In the genomic region with DNA sequence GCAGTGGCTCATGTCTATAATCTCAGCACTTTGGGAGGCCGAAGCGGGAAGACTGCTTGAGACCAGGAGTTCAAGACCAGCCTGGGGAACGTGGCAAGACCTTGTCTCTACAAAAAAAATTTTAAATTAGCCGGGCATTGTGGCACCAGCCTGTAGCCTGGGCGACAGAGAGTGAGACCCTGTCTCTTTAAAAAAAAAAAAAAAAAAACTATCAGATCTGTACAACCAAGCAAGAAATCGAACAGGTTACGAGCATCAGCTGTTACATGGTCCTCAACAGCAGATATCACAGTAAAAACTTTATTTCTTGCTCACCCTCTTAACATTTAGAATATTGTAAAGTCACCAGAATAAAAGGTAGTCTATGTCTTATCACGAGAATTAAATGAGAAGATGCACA, we compare ENCODE assay signal across 10 cellular contexts. TPM values are rescaled to one million over a fixed set of nuclear protein-coding genes. Genes with fewer than 3 reads are reported as not detected.
A peak's percentile ranks its signal among the peaks of the same experiment; 100 is the strongest.
DNase-seq lines count a peak whose midpoint lies in the region; ATAC-seq and TF ChIP-seq lines count a peak whose summit lies in the region.
"Had no signal": no experiment of that assay in that cellular context is flagged by ENCODE, and none has a peak within 500 bp of the region (broad histone marks: within the 10 kb centered on the region; RNA-seq: fewer than 3 reads in every experiment).

No MANE protein-coding gene starts in this region.

- no peak overlapping the region for H3K27ac ChIP-seq in iPS-20b (ENCODE audit: low read length)

- peaks cover 6% of the 10 kb centered on the region; the same call in 1 of the 2 replicates for H3K4me1 ChIP-seq in iPS-20b (ENCODE audit: insufficient read depth, low read length)

- TF ChIP-seq CTCF in activated B cell treated with CpG ODN at 0.5 μM for 24 hours (IDR thresholded peaks at IDR 0.05): no peak

- peak overlapping the region; percentile 16 for H3K27ac Mint-ChIP-seq in stimulated activated naive CD8-positive, alpha-beta T cell treated with anti-CD3 and anti-CD28 coated beads, Interleukin-15, Interleukin-2, amounts not matched to agents 100 ng/mL and 50 ng/mL, for 24 hours
- H3K27ac Mint-ChIP-seq in activated B cell treated with CpG ODN at 0.5 μM for 24 hours: no peak overlapping the region

- intact Hi-C loops in activated B cell treated with CpG ODN at 0.5 μM for 24 hours (cut with micrococcal nuclease): loop anchor here (10.0 kb wide), 1 partner anchor 1422 kb away; a partner anchor contains a TSS

- H3K4me1 Mint-ChIP-seq in stimulated activated naive CD8-positive, alpha-beta T cell treated with anti-CD3 and anti-CD28 coated beads, Interleukin-15, Interleukin-2, amounts not matched to agents 100 ng/mL and 50 ng/mL, for 24 hours (ENCODE audit: low read depth): peaks cover 39% of the 10 kb centered on the region
- peaks cover 26% of the 10 kb centered on the region for H3K4me1 Mint-ChIP-seq in activated B cell treated with CpG ODN at 0.5 μM for 24 hours

- peaks cover 14% of the 10 kb centered on the region for H3K36me3 Mint-ChIP-seq in stimulated activated naive CD8-positive, alpha-beta T cell treated with anti-CD3 and anti-CD28 coated beads, Interleukin-15, Interleukin-2, amounts not matched to agents 100 ng/mL and 50 ng/mL, for 24 hours (ENCODE audit: low read depth)
- peaks cover 33% of the 10 kb centered on the region for H3K36me3 Mint-ChIP-seq in activated B cell treated with CpG ODN at 0.5 μM for 24 hours (ENCODE audit: low read depth)

- POLR2A ChIA-PET in activated B cell treated with CpG ODN at 0.5 μM for 24 hours (lab: Charles Lee): interaction anchor here (0.6 kb wide), 2 partner anchors 23 to 251 kb away, joined by 3 to 6 read pairs; no protein-coding TSS in a partner anchor

- H3K9ac ChIP-seq in iPS-20b (ENCODE audit: low read depth, low read length): peak overlapping the region; percentile 98; the same call in 1 of the 2 replicates

- no peaks in the 10 kb centered on the region for H3K9me3 Mint-ChIP-seq in stimulated activated naive CD8-positive, alpha-beta T cell treated with anti-CD3 and anti-CD28 coated beads, Interleukin-15, Interleukin-2, amounts not matched to agents 100 ng/mL and 50 ng/mL, for 24 hours
- no peaks in the 10 kb centered on the region for H3K9me3 Mint-ChIP-seq in activated B cell treated with CpG ODN at 0.5 μM for 24 hours

- H3K4me3 Mint-ChIP-seq in stimulated activated naive CD8-positive, alpha-beta T cell treated with anti-CD3 and anti-CD28 coated beads, Interleukin-15, Interleukin-2, amounts not matched to agents 100 ng/mL and 50 ng/mL, for 24 hours: peak overlapping the region; percentile 96
- peak overlapping the region; percentile 90 for H3K4me3 Mint-ChIP-seq in activated B cell treated with CpG ODN at 0.5 μM for 24 hours

- no peak for DNase-seq in stimulated activated naive CD8-positive, alpha-beta T cell treated with anti-CD3 and anti-CD28 coated beads, Interleukin-15, Interleukin-2, amounts not matched to agents 100 U/mL and 50 U/mL, for 24 hours
- no peak for DNase-seq in activated B cell treated with CpG ODN at 0.5 μM for 24 hours
- DNase-seq in SHP77 treated with DMSO at 0.1 percent for 48 hours (lab: John Stamatoyannopoulos, UW): no peak
- no peak for DNase-seq in KG1 (lab: John Stamatoyannopoulos, UW)
- DNase-seq: NCI-H510A, retina had no signal

- no peaks in the 10 kb centered on the region for H3K27me3 Mint-ChIP-seq in stimulated activated naive CD8-positive, alpha-beta T cell treated with anti-CD3 and anti-CD28 coated beads, Interleukin-15, Interleukin-2, amounts not matched to agents 100 ng/mL and 50 ng/mL, for 24 hours
- H3K27me3 Mint-ChIP-seq in activated B cell treated with CpG ODN at 0.5 μM for 24 hours: peaks cover 1% of the 10 kb centered on the region

- H3K9me3 ChIP-seq in iPS-20b (ENCODE audit: insufficient read depth, low read depth, low read length): no peaks in the 10 kb centered on the region

- peak overlapping the region; percentile 86; the same call in 1 of the 2 replicates for H3K4me3 ChIP-seq in iPS-20b (ENCODE audit: low read length)

- no peak for ATAC-seq in stimulated activated naive CD8-positive, alpha-beta T cell treated with anti-CD3 and anti-CD28 coated beads, Interleukin-15, Interleukin-2, amounts not matched to agents 100 U/mL and 50 U/mL, for 24 hours
- ATAC-seq in activated B cell treated with CpG ODN at 0.5 μM for 24 hours (ENCODE audit: low read depth): no peak
- ATAC-seq in GM18870 (IDR thresholded peaks at IDR 0.05; ENCODE audit: unreplicated experiment): no peak
- ATAC-seq in GM18502 (IDR thresholded peaks at IDR 0.05; ENCODE audit: poor library complexity, unreplicated experiment): no peak

- CTCF ChIA-PET in activated B cell treated with CpG ODN at 0.5 μM for 24 hours (lab: Charles Lee): interaction anchor here (2.5 kb wide), 1 partner anchor 25 kb away, joined by 16 read pairs; no protein-coding TSS in a partner anchor

- H3K27me3 ChIP-seq in iPS-20b (ENCODE audit: insufficient read depth, low read length): no peaks in the 10 kb centered on the region

- H3K36me3 ChIP-seq in iPS-20b (ENCODE audit: insufficient read depth, low read depth, low read length): peaks cover 19% of the 10 kb centered on the region

RNA-seq across cellular contexts. Expression of a gene that starts 1.5 kb away (rescaled TPM):
- 49.6 and 56.2 TPM in 2 replicates for total RNA-seq in activated B cell treated with CpG ODN at 0.5 μM for 24 hours

RNA-seq across cellular contexts. Expression of a gene that starts 51.9 kb away (rescaled TPM):
- 11.7 and 14.5 TPM in 2 replicates for total RNA-seq in activated B cell treated with CpG ODN at 0.5 μM for 24 hours
